In the genomic region with DNA sequence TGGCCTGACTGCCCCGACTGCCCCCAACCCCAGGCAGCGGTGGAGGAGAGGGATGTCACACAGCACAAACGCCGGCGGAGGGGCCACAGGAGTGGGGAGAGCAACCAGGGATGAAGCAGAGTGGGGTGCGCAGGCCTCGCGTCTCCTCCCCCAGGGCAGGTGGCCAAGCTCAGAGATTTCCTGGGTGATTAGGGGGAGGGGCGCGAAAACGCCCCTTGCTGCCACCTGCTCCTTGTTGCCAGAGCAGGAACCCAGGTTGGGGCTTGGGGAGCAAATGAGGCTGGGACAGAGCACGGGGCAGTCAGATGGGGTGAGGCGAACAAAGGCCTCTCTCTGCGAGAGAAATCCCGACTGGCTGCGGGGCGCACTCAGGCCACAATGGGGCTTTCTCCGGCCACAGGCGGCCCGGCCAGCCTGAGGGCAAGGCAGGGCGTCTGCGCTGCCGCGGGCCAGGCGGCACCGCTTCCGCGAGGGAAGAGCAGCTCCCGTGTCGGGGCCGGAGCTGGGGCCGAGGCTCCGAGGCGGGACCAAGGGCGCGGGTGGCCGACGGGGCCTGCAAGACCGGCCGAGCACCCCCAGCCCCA, we compare ENCODE assay signal across 8 cellular contexts. TPM values are rescaled to one million over a fixed set of nuclear protein-coding genes. Genes with fewer than 3 reads are reported as not detected.
DNase-seq lines count a peak whose midpoint lies in the region; ATAC-seq and TF ChIP-seq lines count a peak whose summit lies in the region.

No MANE protein-coding gene starts in this region.

- DNase-seq in mucosa of descending colon (peak in 1 of 3 donors; percentile 67), upper lobe of right lung (peak; percentile 82), GM03348 (ENCODE audit: low spot score) (no peak)

- H3K4me1 ChIP-seq in endocrine pancreas (ENCODE audit: control insufficient read depth, insufficient read depth, low read length) (no peaks in the 10 kb centered on the region), mucosa of descending colon (ENCODE audit: low read depth) (peaks cover 6% of the 10 kb centered on the region), upper lobe of right lung (peaks cover 15% of the 10 kb centered on the region)

- no peak for TF ChIP-seq CTCF in C4-2B (conservative IDR thresholded peaks at IDR 0.05)
- no peak for TF ChIP-seq CTCF in mucosa of descending colon (IDR thresholded peaks at IDR 0.05)
- TF ChIP-seq CTCF in upper lobe of right lung (IDR thresholded peaks at IDR 0.05), result no peak

- peak overlapping the region; percentile 86 for H3K9ac ChIP-seq in endocrine pancreas (ENCODE audit: control insufficient read depth, insufficient read depth, low read length)

- no peak overlapping the region for H3K4me3 ChIP-seq in endocrine pancreas (ENCODE audit: control insufficient read depth, insufficient read depth, low read length)
- peak overlapping the region; percentile 28 for H3K4me3 ChIP-seq in mucosa of descending colon
- H3K4me3 ChIP-seq in upper lobe of right lung, result peak overlapping the region; percentile 54

- ATAC-seq in GM19035 (IDR thresholded peaks at IDR 0.05; ENCODE audit: unreplicated experiment) (peak; percentile 46), HG03342 (IDR thresholded peaks at IDR 0.05; ENCODE audit: unreplicated experiment) (peak; percentile 34), SK-N-SH treated with all-trans-retinoic acid at 6 μM for 48 hours (peak; percentile 56; the same call in 2 of the 3 replicates), mucosa of descending colon (no peak), upper lobe of right lung (no peak)

- no peaks in the 10 kb centered on the region for H3K27me3 ChIP-seq in endocrine pancreas (ENCODE audit: control insufficient read depth, insufficient read depth, low read length)
- no peaks in the 10 kb centered on the region for H3K27me3 ChIP-seq in upper lobe of right lung

- H3K9me3 ChIP-seq in endocrine pancreas (ENCODE audit: control insufficient read depth, low read length), result no peaks in the 10 kb centered on the region
- no peaks in the 10 kb centered on the region for H3K9me3 ChIP-seq in mucosa of descending colon
- no peaks in the 10 kb centered on the region for H3K9me3 ChIP-seq in upper lobe of right lung

- H3K27ac ChIP-seq in C4-2B, result peak overlapping the region; percentile 75
- peak overlapping the region; percentile 100 for H3K27ac ChIP-seq in upper lobe of right lung

- intact Hi-C loops in mucosa of descending colon (cut with DNase I, micrococcal nuclease), result no loop called here
- intact Hi-C loops in upper lobe of right lung (cut with DNase I), result no loop called here

- no peaks in the 10 kb centered on the region for H3K36me3 ChIP-seq in endocrine pancreas (ENCODE audit: control insufficient read depth, insufficient read depth, low read length)
- no peaks in the 10 kb centered on the region for H3K36me3 ChIP-seq in mucosa of descending colon (ENCODE audit: low read depth)
- no peaks in the 10 kb centered on the region for H3K36me3 ChIP-seq in upper lobe of right lung

TF ChIP-seq in SK-N-SH treated with all-trans-retinoic acid at 6 μM for 48 hours, 23 proteins besides CTCF, POLR2A, EP300 and RAD21 (continues in another document):
- TF ChIP-seq ZFP3 (CRISPR knock-in tag; IDR thresholded peaks at IDR 0.05) (peak; percentile 71), ISL1 (CRISPR knock-in tag; IDR thresholded peaks at IDR 0.05) (no peak), CSRNP3 (CRISPR knock-in tag; IDR thresholded peaks at IDR 0.05) (no peak; the same call in 1 of the 2 replicates), TOX (CRISPR knock-in tag; IDR thresholded peaks at IDR 0.05; ENCODE audit: borderline replicate concordance) (no peak), OSR1 (CRISPR knock-in tag; IDR thresholded peaks at IDR 0.05) (no peak), ZNF70 (CRISPR knock-in tag; IDR thresholded peaks at IDR 0.05) (no peak), SNAI2 (CRISPR knock-in tag; IDR thresholded peaks at IDR 0.05) (0 out of 2 replicates have a peak, but pooled peaks have one; percentile 64), CSDC2 (CRISPR knock-in tag; IDR thresholded peaks at IDR 0.05) (no peak; the same call in 1 of the 2 replicates), TCF4 (CRISPR knock-in tag; IDR thresholded peaks at IDR 0.05; ENCODE audit: borderline replicate concordance) (no peak), ARNTL (CRISPR knock-in tag; IDR thresholded peaks at IDR 0.05; ENCODE audit: borderline replicate concordance, low read depth) (no peak), RARB (CRISPR knock-in tag; IDR thresholded peaks at IDR 0.05) (no peak), ZC3H10 (CRISPR knock-in tag; IDR thresholded peaks at IDR 0.05) (no peak), ZNF565 (CRISPR knock-in tag; conservative IDR thresholded peaks at IDR 0.05; ENCODE audit: low read depth) (no peak), ZNF8 (CRISPR knock-in tag; IDR thresholded peaks at IDR 0.05) (no peak), PPARA (CRISPR knock-in tag; IDR thresholded peaks at IDR 0.05; ENCODE audit: borderline replicate concordance) (no peak), POU6F1 (CRISPR knock-in tag; IDR thresholded peaks at IDR 0.05; ENCODE audit: borderline replicate concordance, low read depth) (no peak), ZFP30 (CRISPR knock-in tag; IDR thresholded peaks at IDR 0.05) (no peak)
- TF ChIP-seq, protein P1, sequence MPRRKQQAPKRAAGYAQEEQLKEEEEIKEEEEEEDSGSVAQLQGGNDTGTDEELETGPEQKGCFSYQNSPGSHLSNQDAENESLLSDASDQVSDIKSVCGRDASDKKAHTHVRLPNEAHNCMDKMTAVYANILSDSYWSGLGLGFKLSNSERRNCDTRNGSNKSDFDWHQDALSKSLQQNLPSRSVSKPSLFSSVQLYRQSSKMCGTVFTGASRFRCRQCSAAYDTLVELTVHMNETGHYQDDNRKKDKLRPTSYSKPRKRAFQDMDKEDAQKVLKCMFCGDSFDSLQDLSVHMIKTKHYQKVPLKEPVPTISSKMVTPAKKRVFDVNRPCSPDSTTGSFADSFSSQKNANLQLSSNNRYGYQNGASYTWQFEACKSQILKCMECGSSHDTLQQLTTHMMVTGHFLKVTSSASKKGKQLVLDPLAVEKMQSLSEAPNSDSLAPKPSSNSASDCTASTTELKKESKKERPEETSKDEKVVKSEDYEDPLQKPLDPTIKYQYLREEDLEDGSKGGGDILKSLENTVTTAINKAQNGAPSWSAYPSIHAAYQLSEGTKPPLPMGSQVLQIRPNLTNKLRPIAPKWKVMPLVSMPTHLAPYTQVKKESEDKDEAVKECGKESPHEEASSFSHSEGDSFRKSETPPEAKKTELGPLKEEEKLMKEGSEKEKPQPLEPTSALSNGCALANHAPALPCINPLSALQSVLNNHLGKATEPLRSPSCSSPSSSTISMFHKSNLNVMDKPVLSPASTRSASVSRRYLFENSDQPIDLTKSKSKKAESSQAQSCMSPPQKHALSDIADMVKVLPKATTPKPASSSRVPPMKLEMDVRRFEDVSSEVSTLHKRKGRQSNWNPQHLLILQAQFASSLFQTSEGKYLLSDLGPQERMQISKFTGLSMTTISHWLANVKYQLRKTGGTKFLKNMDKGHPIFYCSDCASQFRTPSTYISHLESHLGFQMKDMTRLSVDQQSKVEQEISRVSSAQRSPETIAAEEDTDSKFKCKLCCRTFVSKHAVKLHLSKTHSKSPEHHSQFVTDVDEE (CRISPR knock-in tag; IDR thresholded peaks at IDR 0.05), result peak; percentile 49
- TF ChIP-seq, protein P2, sequence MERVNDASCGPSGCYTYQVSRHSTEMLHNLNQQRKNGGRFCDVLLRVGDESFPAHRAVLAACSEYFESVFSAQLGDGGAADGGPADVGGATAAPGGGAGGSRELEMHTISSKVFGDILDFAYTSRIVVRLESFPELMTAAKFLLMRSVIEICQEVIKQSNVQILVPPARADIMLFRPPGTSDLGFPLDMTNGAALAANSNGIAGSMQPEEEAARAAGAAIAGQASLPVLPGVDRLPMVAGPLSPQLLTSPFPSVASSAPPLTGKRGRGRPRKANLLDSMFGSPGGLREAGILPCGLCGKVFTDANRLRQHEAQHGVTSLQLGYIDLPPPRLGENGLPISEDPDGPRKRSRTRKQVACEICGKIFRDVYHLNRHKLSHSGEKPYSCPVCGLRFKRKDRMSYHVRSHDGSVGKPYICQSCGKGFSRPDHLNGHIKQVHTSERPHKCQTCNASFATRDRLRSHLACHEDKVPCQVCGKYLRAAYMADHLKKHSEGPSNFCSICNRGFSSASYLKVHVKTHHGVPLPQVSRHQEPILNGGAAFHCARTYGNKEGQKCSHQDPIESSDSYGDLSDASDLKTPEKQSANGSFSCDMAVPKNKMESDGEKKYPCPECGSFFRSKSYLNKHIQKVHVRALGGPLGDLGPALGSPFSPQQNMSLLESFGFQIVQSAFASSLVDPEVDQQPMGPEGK (CRISPR knock-in tag; IDR thresholded peaks at IDR 0.05; ENCODE audit: borderline replicate concordance), result no peak

RNA-seq across cellular contexts. Expression of gene TEX44, which starts 11.5 kb away (rescaled TPM):
- not detected for total RNA-seq in mucosa of descending colon
- not detected for total RNA-seq in upper lobe of right lung

Comparison
In these comparisons a context has a peak if more than half of its experiments do, and no peak if none do; other contexts are left out.
1. ATAC-seq: peak in GM19035 (single experiment), HG03342 (single experiment) and SK-N-SH treated with all-trans-retinoic acid at 6 μM for 48 hours (single experiment); none in mucosa of descending colon (single experiment) and upper lobe of right lung (single experiment).